ENCODE assay signal across 1 cellular context in the genomic region with DNA sequence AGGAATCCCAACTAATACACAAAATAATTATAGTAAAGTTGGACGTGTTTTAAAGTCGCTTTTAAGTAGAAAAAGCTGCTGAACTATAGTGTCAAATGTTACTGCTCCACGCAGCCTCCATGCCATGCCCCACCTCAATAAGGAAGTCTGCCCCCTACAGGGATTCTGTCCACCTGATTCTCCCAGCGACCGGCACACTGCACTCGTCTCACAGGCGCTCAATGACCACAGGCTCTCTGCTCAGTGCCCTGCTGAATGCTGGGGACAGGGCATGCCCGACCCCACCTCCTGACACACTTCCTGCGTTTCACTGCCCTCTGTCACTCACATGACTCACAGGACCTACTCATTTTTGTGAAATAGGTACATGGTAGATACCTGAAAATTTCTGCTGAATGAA.
TF ChIP-seq lines count a peak whose summit lies in the region.

No MANE protein-coding gene starts in this region.

TF ChIP-seq in K562, 482 proteins besides CTCF, POLR2A, EP300 and RAD21:
- TF ChIP-seq MTA1 (IDR thresholded peaks at IDR 0.05; ENCODE audit: borderline replicate concordance) (no peak), CTCFL (IDR thresholded peaks at IDR 0.05; ENCODE audit: borderline replicate concordance, insufficient read depth, low read depth, low read length, poor library complexity, severe bottlenecking) (peak; percentile 80), ZBTB33 (CRISPR knock-in tag; IDR thresholded peaks at IDR 0.05) (peak; percentile 92)
- TF ChIP-seq, protein P1, sequence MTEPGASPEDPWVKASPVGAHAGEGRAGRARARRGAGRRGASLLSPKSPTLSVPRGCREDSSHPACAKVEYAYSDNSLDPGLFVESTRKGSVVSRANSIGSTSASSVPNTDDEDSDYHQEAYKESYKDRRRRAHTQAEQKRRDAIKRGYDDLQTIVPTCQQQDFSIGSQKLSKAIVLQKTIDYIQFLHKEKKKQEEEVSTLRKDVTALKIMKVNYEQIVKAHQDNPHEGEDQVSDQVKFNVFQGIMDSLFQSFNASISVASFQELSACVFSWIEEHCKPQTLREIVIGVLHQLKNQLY (CRISPR knock-in tag; conservative IDR thresholded peaks at IDR 0.05), result no peak
